Comparison of ENCODE assay signal across 23 cellular contexts in genomic region chr16:75476817-75477216, GRCh38. TPM values are rescaled to one million over a fixed set of nuclear protein-coding genes. Genes with fewer than 3 reads are reported as not detected.
"Had no signal": no experiment of that assay in that cellular context is flagged by ENCODE, and none has a peak within 500 bp of the region (broad histone marks: within the 10 kb centered on the region; RNA-seq: fewer than 3 reads in every experiment).

No MANE protein-coding gene starts in this region.

- H3K9me3 ChIP-seq: gastrocnemius medialis, heart right ventricle, left lung, right atrium auricular region, tibial nerve, vagina had no signal

- H3K9me3 Mint-ChIP-seq: activated CD4-positive, alpha-beta T cell treated with anti-CD3 and anti-CD28 coated beads, Interleukin-2, amount 10 ng/mL, durations not matched to agents 7 days and 5 days; activated naive CD4-positive, alpha-beta T cell treated with anti-CD3 and anti-CD28 coated beads, Interleukin-2, amount 50 U/mL, for 72 hours; activated T-cell treated with anti-CD3 and anti-CD28 coated beads, Interleukin-2, amount 50 U/mL, for 72 hours; brain; dendritic cell treated with granulocyte-macrophage colony-stimulating factor and Interleukin-4, amounts not matched to agents 40 ng/mL and 50 ng/mL, for 4 days had no signal

- H3K27me3 ChIP-seq: gastrocnemius medialis, heart right ventricle, left lung, right atrium auricular region, tibial nerve, vagina had no signal

- H3K4me3 ChIP-seq: gastrocnemius medialis, heart right ventricle, left lung, right atrium auricular region, tibial nerve, vagina had no signal

- H3K4me3 Mint-ChIP-seq: activated CD4-positive, alpha-beta T cell treated with anti-CD3 and anti-CD28 coated beads, Interleukin-2, amount 10 ng/mL, durations not matched to agents 7 days and 5 days; activated T-cell treated with anti-CD3 and anti-CD28 coated beads, Interleukin-2, amount 50 U/mL, for 72 hours; brain; dendritic cell treated with granulocyte-macrophage colony-stimulating factor and Interleukin-4, amounts not matched to agents 40 ng/mL and 50 ng/mL, for 4 days; naive B cell; T-helper 17 cell had no signal

- H3K4me1 ChIP-seq: gastrocnemius medialis, left lung, right atrium auricular region, tibial nerve, vagina had no signal

- H3K27ac Mint-ChIP-seq: activated CD4-positive, alpha-beta T cell treated with anti-CD3 and anti-CD28 coated beads, Interleukin-2, amount 10 ng/mL, durations not matched to agents 7 days and 5 days; activated naive CD4-positive, alpha-beta T cell treated with anti-CD3 and anti-CD28 coated beads, Interleukin-2, amount 50 U/mL, for 72 hours; activated T-cell treated with anti-CD3 and anti-CD28 coated beads, Interleukin-2, amount 50 U/mL, for 72 hours; dendritic cell treated with granulocyte-macrophage colony-stimulating factor and Interleukin-4, amounts not matched to agents 40 ng/mL and 50 ng/mL, for 4 days; naive B cell; T-helper 17 cell had no signal

- DNase-seq: activated CD4-positive, alpha-beta T cell treated with anti-CD3 and anti-CD28 coated beads, Interleukin-2, amount 10 ng/mL, durations not matched to agents 7 days and 5 days; activated CD8-positive, alpha-beta memory T cell treated with anti-CD3 and anti-CD28 coated beads, Interleukin-2, amount 50 U/mL, for 48 hours; activated gamma-delta T cell; activated T-cell treated with anti-CD3 and anti-CD28 coated beads, Interleukin-2, amount 50 U/mL, for 72 hours; cerebellar nuclear complex; effector memory CD4-positive, alpha-beta T cell; gastrocnemius medialis; heart right ventricle; naive B cell; stimulated activated CD4-positive, alpha-beta T cell treated with anti-CD3 and anti-CD28 coated beads, Interleukin-15, amount 100 ng/mL, for 24 hours; stimulated activated CD4-positive, alpha-beta T cell treated with anti-CD3 and anti-CD28 coated beads, Interleukin-4, amount 100 ng/mL, for 1 hour; stimulated activated naive CD4-positive, alpha-beta T cell; T-helper 17 cell had no signal

- H3K36me3 Mint-ChIP-seq: activated naive CD4-positive, alpha-beta T cell treated with anti-CD3 and anti-CD28 coated beads, Interleukin-2, amount 50 U/mL, for 72 hours; brain; naive B cell had no signal

- H3K36me3 ChIP-seq: gastrocnemius medialis, heart right ventricle, left lung, right atrium auricular region, tibial nerve, vagina had no signal

- H3K27ac ChIP-seq: gastrocnemius medialis, heart right ventricle, left lung, right atrium auricular region, tibial nerve, vagina had no signal

- ATAC-seq: activated naive CD4-positive, alpha-beta T cell treated with anti-CD3 and anti-CD28 coated beads, Interleukin-2, amount 50 U/mL, for 72 hours; activated T-cell treated with anti-CD3 and anti-CD28 coated beads, Interleukin-2, amount 50 U/mL, for 72 hours; gastrocnemius medialis; heart right ventricle; T-helper 17 cell had no signal

RNA-seq across cellular contexts. Expression of gene CHST6, which starts 18.4 kb away (rescaled TPM):
- total RNA-seq: activated CD4-positive, alpha-beta T cell treated with anti-CD3 and anti-CD28 coated beads, Interleukin-2, amount 10 ng/mL, durations not matched to agents 7 days and 5 days; activated naive CD4-positive, alpha-beta T cell treated with anti-CD3 and anti-CD28 coated beads, Interleukin-2, amount 50 U/mL, for 72 hours; mononuclear cell; subcutaneous adipose tissue; T-helper 17 cell had no signal

RNA-seq across cellular contexts. Expression of gene CHST5, which starts 59.1 kb away (rescaled TPM):
- total RNA-seq: skeletal muscle tissue, vagina had no signal
